Comparison of ENCODE assay signal across 8 cellular contexts in genomic region chr11:85685131-85685819, GRCh38. TPM values are rescaled to one million over a fixed set of nuclear protein-coding genes. Genes with fewer than 3 reads are reported as not detected.
A peak's percentile ranks its signal among the peaks of the same experiment; 100 is the strongest.
DNase-seq lines count a peak whose midpoint lies in the region; ATAC-seq lines count a peak whose summit lies in the region.
"Had no signal": no experiment of that assay in that cellular context is flagged by ENCODE, and none has a peak within 500 bp of the region (broad histone marks: within the 10 kb centered on the region; RNA-seq: fewer than 3 reads in every experiment).

No MANE protein-coding gene starts in this region.

- peak overlapping the region in 6 of 11 experiments; percentile 7 to 45 (median 29); a peak in 7 of 22 replicates for H3K4me2 ChIP-seq in BLaER1 treated with 17β-estradiol and CSF1 and Interleukin-3, amounts not matched to agents 10 nM and 100 nM

- no peak overlapping the region for H3K9ac ChIP-seq in BLaER1 treated with 17β-estradiol and CSF1 and Interleukin-3, amounts not matched to agents 10 nM and 100 nM
- peak overlapping the region; percentile 76 for H3K9ac ChIP-seq in adipocyte (ENCODE audit: low read length)
- H3K9ac ChIP-seq: parathyroid adenoma had no signal

- H3K27ac ChIP-seq in BLaER1 treated with 17β-estradiol and CSF1 and Interleukin-3, amounts not matched to agents 10 nM and 100 nM: no peak overlapping the region
- H3K27ac ChIP-seq in mesodermal cell (ENCODE audit: low read depth, low read length, severe bottlenecking): peak overlapping the region; percentile 11
- H3K27ac ChIP-seq: parathyroid adenoma had no signal

- peaks cover 7 to 19% (median 8%) of the 10 kb centered on the region in 3 donors for H3K27me3 Mint-ChIP-seq in immature natural killer cell (ENCODE audit: low read depth in 3 of 3)

- H3K36me3 ChIP-seq in BLaER1 treated with 17β-estradiol and CSF1 and Interleukin-3, amounts not matched to agents 10 nM and 100 nM: no peaks in the 10 kb centered on the region
- no peaks in the 10 kb centered on the region for H3K36me3 ChIP-seq in adipocyte (ENCODE audit: control insufficient read depth, insufficient read depth, low read length, severe bottlenecking)
- H3K36me3 ChIP-seq in mesodermal cell (ENCODE audit: control insufficient read depth, insufficient read depth, low read length): no peaks in the 10 kb centered on the region

- peaks cover 15 to 23% (median 20%) of the 10 kb centered on the region in 11 experiments for H3K27me3 ChIP-seq in BLaER1 treated with 17β-estradiol and CSF1 and Interleukin-3, amounts not matched to agents 10 nM and 100 nM
- H3K27me3 ChIP-seq in adipocyte (replicated peaks; ENCODE audit: control insufficient read depth, insufficient read depth, low read length): no peaks in the 10 kb centered on the region

- no peak overlapping the region for H3K4me3 Mint-ChIP-seq in immature natural killer cell
- H3K4me3 Mint-ChIP-seq: activated naive CD8-positive, alpha-beta T cell treated with anti-CD3 and anti-CD28 coated beads, Interleukin-2, amount 50 U/mL, for 24 hours had no signal

- H3K4me1 ChIP-seq in BLaER1 treated with 17β-estradiol and CSF1 and Interleukin-3, amounts not matched to agents 10 nM and 100 nM: peaks cover 0 to 10% (median 5%) of the 10 kb centered on the region in 10 experiments; a peak in 4 of 20 replicates
- peaks cover 18% of the 10 kb centered on the region for H3K4me1 ChIP-seq in adipocyte (ENCODE audit: control insufficient read depth, insufficient read depth, low read length)
- no peaks in the 10 kb centered on the region for H3K4me1 ChIP-seq in mesodermal cell (ENCODE audit: control insufficient read depth, insufficient read depth, low read length, poor library complexity, severe bottlenecking)
- H3K4me1 ChIP-seq: parathyroid adenoma had no signal

- H3K4me1 Mint-ChIP-seq in immature natural killer cell: peaks cover 16 to 33% of the 10 kb centered on the region in 2 donors

- peaks cover 8 to 13% (median 9%) of the 10 kb centered on the region in 11 experiments for H3K9me3 ChIP-seq in BLaER1 treated with 17β-estradiol and CSF1 and Interleukin-3, amounts not matched to agents 10 nM and 100 nM (replicated peaks in 1 of 11)
- H3K9me3 ChIP-seq in adipocyte (ENCODE audit: control insufficient read depth, low read length) (no peaks in the 10 kb centered on the region), mesodermal cell (ENCODE audit: control insufficient read depth, low read length) (no peaks in the 10 kb centered on the region)

- H3K27ac Mint-ChIP-seq in immature natural killer cell: peak overlapping the region in 2 of 6 donors; percentile 48 to 69
- H3K27ac Mint-ChIP-seq: activated naive CD8-positive, alpha-beta T cell treated with anti-CD3 and anti-CD28 coated beads, Interleukin-2, amount 50 U/mL, for 24 hours had no signal

- H3K4me3 ChIP-seq in BLaER1 treated with 17β-estradiol and CSF1 and Interleukin-3, amounts not matched to agents 10 nM and 100 nM: no peak overlapping the region
- peak overlapping the region; percentile 85 for H3K4me3 ChIP-seq in adipocyte (ENCODE audit: low read length)
- H3K4me3 ChIP-seq in mesodermal cell (ENCODE audit: extremely low read depth, insufficient read depth, low read length, poor library complexity, severe bottlenecking): no peak overlapping the region

- DNase-seq in adipocyte (ENCODE audit: low read depth) (no peak), immature natural killer cell (no peak)
- DNase-seq: activated naive CD8-positive, alpha-beta T cell treated with anti-CD3 and anti-CD28 coated beads, Interleukin-2, amount 50 U/mL, for 24 hours had no signal

- no peaks in the 10 kb centered on the region for H3K9me3 Mint-ChIP-seq in immature natural killer cell
- H3K9me3 Mint-ChIP-seq: activated naive CD8-positive, alpha-beta T cell treated with anti-CD3 and anti-CD28 coated beads, Interleukin-2, amount 50 U/mL, for 24 hours had no signal

- H3K36me3 Mint-ChIP-seq in immature natural killer cell: peaks cover 1 to 14% (median 12%) of the 10 kb centered on the region in 3 donors

- ATAC-seq in GM21447 (IDR thresholded peaks at IDR 0.05; ENCODE audit: unreplicated experiment) (no peak), GM18520 (IDR thresholded peaks at IDR 0.05; ENCODE audit: unreplicated experiment) (no peak)
- ATAC-seq: activated naive CD8-positive, alpha-beta T cell treated with anti-CD3 and anti-CD28 coated beads, Interleukin-2, amount 50 U/mL, for 24 hours had no signal

- 0 out of 22 replicates have a peak, but pooled peaks cover 0 to 3% (median 0%) of the 10 kb centered on the region in 11 experiments for H4K20me1 ChIP-seq in BLaER1 treated with 17β-estradiol and CSF1 and Interleukin-3, amounts not matched to agents 10 nM and 100 nM

- WGBS in mesodermal cell (ENCODE audit: insufficient coverage in 2 of 2), 2 experiments: 92 to 96% methylated on average over 15 of the region's 15 CpGs

RNA-seq across cellular contexts. Expression of gene CCDC89, which starts 0.7 kb away (rescaled TPM):
- polyA plus RNA-seq in mesodermal cell (2013, experiment 1 of 2): not detected
- not detected for polyA plus RNA-seq in mesodermal cell (2013, experiment 2 of 2)
- not detected for polyA plus RNA-seq in immature natural killer cell

RNA-seq across cellular contexts. Expression of gene CREBZF, which starts 20.3 kb away (rescaled TPM):
- polyA plus RNA-seq in mesodermal cell (2013, experiment 1 of 2): 26.9 TPM
- polyA plus RNA-seq in mesodermal cell (2013, experiment 2 of 2): 31.2 TPM
- polyA plus RNA-seq in immature natural killer cell: 10 to 100 TPM in 2 of 3 donors, 1 to 10 TPM in 1; 8.5 to 22.5 (median 11.4) TPM

RNA-seq across cellular contexts. Expression of gene TMEM126A, which starts 37.5 kb away (rescaled TPM):
- polyA plus RNA-seq in mesodermal cell (2013, experiment 1 of 2): 28.2 TPM
- polyA plus RNA-seq in mesodermal cell (2013, experiment 2 of 2): 36.6 TPM
- polyA plus RNA-seq in immature natural killer cell: 10 to 100 TPM; 60.9 to 85.2 (median 62.0) TPM

RNA-seq across cellular contexts. Expression of gene TMEM126B, which starts 56.9 kb away (rescaled TPM):
- polyA plus RNA-seq in mesodermal cell (2013, experiment 1 of 2): 57.3 TPM
- polyA plus RNA-seq in mesodermal cell (2013, experiment 2 of 2): 58.0 TPM
- 100 to 1,000 TPM in 1 of 3 donors, 10 to 100 TPM in 2; 67.0 to 101 (median 68.9) TPM for polyA plus RNA-seq in immature natural killer cell

RNA-seq across cellular contexts. Expression of gene DLG2, which starts 58.1 kb away (rescaled TPM):
- polyA plus RNA-seq in mesodermal cell (2013, experiment 1 of 2): 2.0 TPM
- 5.1 TPM for polyA plus RNA-seq in mesodermal cell (2013, experiment 2 of 2)
- 1 to 10 TPM in 2 of 3 donors, under 1 TPM in 1; 0.57 to 1.9 (median 1.2) TPM for polyA plus RNA-seq in immature natural killer cell
